ENCODE assay signal across 1 cellular context in genomic region chr12:7113389-7113871, GRCh38.
TF ChIP-seq lines count a peak whose summit lies in the region.

No MANE protein-coding gene starts in this region.

TF ChIP-seq in Ishikawa, 13 proteins besides CTCF, POLR2A, EP300 and RAD21 (continued from another document):
- no peak for TF ChIP-seq USF1 (IDR thresholded peaks at IDR 0.05)
- TF ChIP-seq CEBPB (IDR thresholded peaks at IDR 0.05), result no peak
- TF ChIP-seq ZBTB7A (IDR thresholded peaks at IDR 0.05; ENCODE audit: low read depth), result no peak
- TF ChIP-seq TEAD4 (IDR thresholded peaks at IDR 0.05), result no peak
- no peak for TF ChIP-seq CREB1 (IDR thresholded peaks at IDR 0.05; ENCODE audit: low read depth)
- no peak for TF ChIP-seq NFIC (IDR thresholded peaks at IDR 0.05)
